1 cellular context compared by ENCODE assay signal in genomic region chr3:8457039-8457438, GRCh38.
A peak's percentile ranks its signal among the peaks of the same experiment; 100 is the strongest.
TF ChIP-seq lines count a peak whose summit lies in the region.

No MANE protein-coding gene starts in this region.

TF ChIP-seq in HepG2, 621 proteins besides CTCF, POLR2A, EP300 and RAD21:
- TF ChIP-seq BRF2 (CRISPR knock-in tag; IDR thresholded peaks at IDR 0.05) (no peak), ARHGAP35 (CRISPR knock-in tag; IDR thresholded peaks at IDR 0.05; ENCODE audit: borderline replicate concordance) (no peak), ATF7 (IDR thresholded peaks at IDR 0.05) (peak; percentile 81), ATF7 (CRISPR knock-in tag; IDR thresholded peaks at IDR 0.05) (no peak)
